Comparison of ENCODE assay signal across 22 cellular contexts in the genomic region with DNA sequence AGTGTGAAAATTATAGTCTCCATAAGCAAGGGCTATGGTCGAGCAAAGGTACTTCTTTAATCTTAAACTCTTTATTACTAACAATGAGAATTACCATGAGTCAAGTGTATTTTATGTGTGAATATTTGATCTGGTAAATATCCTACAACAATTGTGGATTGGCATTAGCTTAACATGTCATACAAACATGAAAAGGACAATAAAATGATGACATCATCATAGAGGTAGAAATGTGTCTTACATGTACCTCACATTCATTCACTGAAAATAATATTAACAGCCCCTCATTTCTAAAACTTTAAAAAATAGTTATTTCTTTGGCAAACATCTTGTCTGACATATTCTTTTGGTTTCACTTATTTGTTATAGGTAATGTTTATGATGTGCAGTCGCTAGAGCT.
A peak's percentile ranks its signal among the peaks of the same experiment; 100 is the strongest.
DNase-seq lines count a peak whose midpoint lies in the region; FAIRE-seq and TF ChIP-seq lines count a peak whose summit lies in the region.
"Had no signal": no experiment of that assay in that cellular context is flagged by ENCODE, and none has a peak within 500 bp of the region (broad histone marks: within the 10 kb centered on the region; RNA-seq: fewer than 3 reads in every experiment).

No MANE protein-coding gene starts in this region.

- H3K9me2 ChIP-seq in GM23248 (ENCODE audit: insufficient read depth), result no peaks in the 10 kb centered on the region; the same call in 1 of the 2 replicates
- H3K9me2 ChIP-seq: SK-N-SH had no signal

- no peak for FAIRE-seq in frontal cortex (lab: Jason Lieb, UNC)
- FAIRE-seq: GM18507 had no signal

- peak overlapping the region; percentile 84 for H3K27ac Mint-ChIP-seq in HFFc6
- H3K27ac Mint-ChIP-seq: B cell; CD8-positive, alpha-beta T cell; H9; IgD-negative memory B cell had no signal

- H3K79me2 ChIP-seq in GM23248 (ENCODE audit: insufficient read depth) (no peaks in the 10 kb centered on the region), mammary epithelial cell (ENCODE audit: insufficient read depth, low read length) (no peaks in the 10 kb centered on the region), osteoblast (ENCODE audit: insufficient read depth, low read length) (no peaks in the 10 kb centered on the region)

- H3F3A ChIP-seq in GM23248 (ENCODE audit: insufficient read depth), result peaks cover 61% of the 10 kb centered on the region

- DNase-seq in GM23248 (no peak), HFFc6 (no peak), mammary epithelial cell (no peak), osteoblast (ENCODE audit: insufficient read length, low spot score, missing footprints) (no peak), RWPE1 (ENCODE audit: low spot score) (no peak), frontal cortex (ENCODE audit: low spot score in 2 of 2) (no peak)
- DNase-seq in activated CD4-positive, CD25-positive, alpha-beta regulatory T cell treated with anti-CD3 and anti-CD28 coated beads, Interleukin-2, amount 50 U/mL, for 72 hours, result no peak
- DNase-seq: Calu3; CD8-positive, alpha-beta T cell; H9; NCI-H1092; NCI-H1417 treated with DMSO at 0.1 percent for 48 hours; NCI-H1694 treated with DMSO at 0.1 percent for 48 hours; NCI-H2081; NCI-H2227 treated with DMSO at 0.1 percent for 48 hours; NCI-H526 treated with DMSO at 0.1 percent for 48 hours; SK-N-SH had no signal

- intact Hi-C loops in mammary epithelial cell (cut with micrococcal nuclease), result loop anchor here (1.0 kb wide), 1 partner anchor 21 kb away; no protein-coding TSS in a partner anchor

- no peaks in the 10 kb centered on the region; the same call in 1 of the 2 replicates for H3K27me3 Mint-ChIP-seq in HFFc6 (ENCODE audit: insufficient read depth)
- H3K27me3 Mint-ChIP-seq: B cell, IgD-negative memory B cell had no signal

- TF ChIP-seq CTCF in HFFc6 (IDR thresholded peaks at IDR 0.05) (no peak), mammary epithelial cell (conservative IDR thresholded peaks at IDR 0.05 in 1 of 2, IDR thresholded peaks at IDR 0.05 in 1 of 2; ENCODE audit: extremely low read depth in 1 of 2, insufficient read depth in 1 of 2, low read depth in 1 of 2, low read length in 2 of 2) (no peak), osteoblast (IDR thresholded peaks at IDR 0.05; ENCODE audit: extremely low read depth, low read depth, low read length) (no peak), RWPE1 (conservative IDR thresholded peaks at IDR 0.05; ENCODE audit: low read depth) (no peak)

- CTCF ChIA-PET in mammary epithelial cell (lab: Charles Lee; ENCODE audit: low non-redundant PET), result no interaction called here
- CTCF ChIA-PET in RWPE1 (lab: Yijun Ruan, JAX), result no interaction called here

- no peaks in the 10 kb centered on the region for H3K9me3 ChIP-seq in GM23248 (ENCODE audit: low read depth)
- H3K9me3 ChIP-seq in mammary epithelial cell (replicated peaks; ENCODE audit: insufficient read depth, low read length), result no peaks in the 10 kb centered on the region
- no peaks in the 10 kb centered on the region for H3K9me3 ChIP-seq in osteoblast (ENCODE audit: low read depth, low read length)
- H3K9me3 ChIP-seq: SK-N-SH had no signal

- POLR2A ChIA-PET in RWPE1 (lab: Yijun Ruan, JAX; ENCODE audit: low non-redundant PET), result no interaction called here

- H3K4me1 ChIP-seq in GM23248 (ENCODE audit: insufficient read depth) (peaks cover 58% of the 10 kb centered on the region), mammary epithelial cell (ENCODE audit: insufficient read depth, low read length) (peaks cover 7% of the 10 kb centered on the region), osteoblast (ENCODE audit: insufficient read depth, low read length) (peaks cover 33% of the 10 kb centered on the region)

- H3K9me3 Mint-ChIP-seq in HFFc6, result no peaks in the 10 kb centered on the region
- H3K9me3 Mint-ChIP-seq: H9, IgD-negative memory B cell had no signal

- no peaks in the 10 kb centered on the region for H4K20me1 ChIP-seq in GM23248 (ENCODE audit: insufficient read depth)
- no peaks in the 10 kb centered on the region for H4K20me1 ChIP-seq in mammary epithelial cell (ENCODE audit: insufficient read depth, low read length)
- H4K20me1 ChIP-seq in osteoblast (ENCODE audit: insufficient read depth, low read length), result no peaks in the 10 kb centered on the region

- in situ Hi-C loops in GM23248 (cut with MboI) (no loop called here), mammary epithelial cell (cut with MboI; ENCODE audit: low sequenced_read_pairs in 2 of 2) (no loop called here)

- H2AFZ ChIP-seq in GM23248 (no peak overlapping the region), mammary epithelial cell (ENCODE audit: low read depth, low read length) (no peak overlapping the region), osteoblast (ENCODE audit: low read length) (no peak overlapping the region)

- H3K27me3 ChIP-seq in GM23248 (replicated peaks; ENCODE audit: insufficient read depth) (no peaks in the 10 kb centered on the region), mammary epithelial cell (ENCODE audit: insufficient read depth, low read length) (no peaks in the 10 kb centered on the region), osteoblast (ENCODE audit: insufficient read depth, low read length) (no peaks in the 10 kb centered on the region)

- H3K4me3 ChIP-seq in GM23248 (0 out of 2 replicates have a peak overlapping the region, but pooled peaks have one; percentile 4), mammary epithelial cell (replicated peaks in 1 of 3; ENCODE audit: insufficient read depth in 1 of 3, low read depth in 2 of 3, low read length in 3 of 3) (no peak overlapping the region), osteoblast (ENCODE audit: insufficient read depth, low read length) (no peak overlapping the region)

- H3K27ac ChIP-seq in GM23248 (peak overlapping the region; percentile 53), mammary epithelial cell (ENCODE audit: insufficient read depth, low read depth, low read length) (peak overlapping the region; percentile 11), osteoblast (ENCODE audit: low read depth, low read length) (peak overlapping the region; percentile 37), RWPE1 (no peak overlapping the region)
- H3K27ac ChIP-seq: C4-2B, KMS-11 had no signal

- H3K36me3 ChIP-seq in GM23248 (ENCODE audit: low read depth) (peaks cover 64% of the 10 kb centered on the region), mammary epithelial cell (ENCODE audit: insufficient read depth, low read length) (peaks cover 4% of the 10 kb centered on the region), osteoblast (ENCODE audit: insufficient read depth, low read length) (peaks cover 55% of the 10 kb centered on the region)

- H3K36me3 Mint-ChIP-seq in HFFc6 (ENCODE audit: low read depth), result peaks cover 69% of the 10 kb centered on the region
- H3K36me3 Mint-ChIP-seq: CD8-positive, alpha-beta T cell; IgD-negative memory B cell had no signal

- dilution Hi-C loops in mammary epithelial cell (cut with HindIII; ENCODE audit: low sequenced_read_pairs), result no loop called here

- peaks cover 75% of the 10 kb centered on the region for H3K4me1 Mint-ChIP-seq in HFFc6 (ENCODE audit: low read depth)
- H3K4me1 Mint-ChIP-seq: B cell had no signal

- WGBS in GM23248 (ENCODE audit: low coverage in 1 of 2, low lambda C conversion rate in 2 of 2, missing lambda C conversion rate in 2 of 2), 2 experiments, result 92% methylated on average over 2 of the region's 2 CpGs
- 95% methylated on average over 2 of the region's 2 CpGs for WGBS in mammary epithelial cell (ENCODE audit: low coverage, missing lambda C conversion rate)

- no peak overlapping the region for H3K9ac ChIP-seq in GM23248
- no peak overlapping the region for H3K9ac ChIP-seq in mammary epithelial cell (ENCODE audit: insufficient read depth, low read length)
- H3K9ac ChIP-seq: KMS-11, SK-N-SH had no signal

- no TSS peak for BruUV-seq in mammary epithelial cell (replicated peaks; lab: Mats Ljungman, UMichigan)

- 0 out of 2 replicates have a peak overlapping the region, but pooled peaks have one; percentile 54 for H3K4me3 Mint-ChIP-seq in HFFc6
- H3K4me3 Mint-ChIP-seq: B cell; CD8-positive, alpha-beta T cell; H9; IgD-negative memory B cell had no signal

- H3K4me2 ChIP-seq in GM23248 (ENCODE audit: unreplicated experiment) (peak overlapping the region; percentile 11), mammary epithelial cell (ENCODE audit: insufficient read depth, low read depth, low read length) (no peak overlapping the region), osteoblast (ENCODE audit: insufficient read depth, low read length) (peak overlapping the region; percentile 23)
- H3K4me2 ChIP-seq: KMS-11, SK-N-SH had no signal
